1 cellular context compared by ENCODE assay signal in the genomic region with DNA sequence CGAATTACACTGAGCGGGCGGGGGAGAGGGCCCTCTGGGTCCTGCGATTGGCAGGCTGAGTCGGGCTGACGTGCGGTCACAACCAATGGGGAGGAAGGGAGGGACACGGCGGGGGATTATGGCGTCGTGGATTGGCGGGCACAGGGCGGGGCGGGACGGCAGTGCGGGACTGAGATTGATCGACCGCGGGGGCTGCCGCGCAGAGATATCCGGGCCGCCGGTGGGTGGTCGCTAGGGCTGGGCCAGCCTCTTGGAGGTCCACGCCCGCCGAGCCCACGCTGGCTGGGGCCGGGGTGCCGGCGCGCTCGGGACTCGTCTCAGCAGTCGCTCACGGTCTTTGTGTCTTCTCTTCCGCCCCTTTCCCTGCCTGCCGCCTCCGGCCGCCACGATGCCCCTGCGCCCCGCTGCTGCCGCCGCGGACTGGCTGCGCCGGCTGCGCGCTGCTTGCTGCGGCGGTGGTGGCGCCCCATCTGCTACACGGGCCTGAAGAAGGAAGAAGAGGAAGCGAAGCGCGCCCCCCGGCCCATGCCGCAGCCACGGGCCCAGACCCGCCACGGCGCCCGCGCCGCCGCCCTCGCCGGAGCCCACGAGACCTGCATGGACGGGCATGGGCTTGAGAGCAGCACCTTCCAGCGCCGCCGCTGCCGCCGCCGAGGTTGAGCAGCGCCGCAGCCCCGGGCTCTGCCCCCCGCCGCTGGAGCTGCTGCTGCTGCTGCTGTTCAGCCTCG.
TF ChIP-seq lines count a peak whose summit lies in the region.

A gene with protein sequence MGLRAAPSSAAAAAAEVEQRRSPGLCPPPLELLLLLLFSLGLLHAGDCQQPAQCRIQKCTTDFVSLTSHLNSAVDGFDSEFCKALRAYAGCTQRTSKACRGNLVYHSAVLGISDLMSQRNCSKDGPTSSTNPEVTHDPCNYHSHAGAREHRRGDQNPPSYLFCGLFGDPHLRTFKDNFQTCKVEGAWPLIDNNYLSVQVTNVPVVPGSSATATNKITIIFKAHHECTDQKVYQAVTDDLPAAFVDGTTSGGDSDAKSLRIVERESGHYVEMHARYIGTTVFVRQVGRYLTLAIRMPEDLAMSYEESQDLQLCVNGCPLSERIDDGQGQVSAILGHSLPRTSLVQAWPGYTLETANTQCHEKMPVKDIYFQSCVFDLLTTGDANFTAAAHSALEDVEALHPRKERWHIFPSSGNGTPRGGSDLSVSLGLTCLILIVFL (plus strand): TSS at position 200 of the 728 bp plus-strand sequence. CDS start 408 bp downstream, at position 608.

TF ChIP-seq in HepG2, 621 proteins besides CTCF, POLR2A, EP300 and RAD21 (continued from another document and continues in another):
- TF ChIP-seq, protein P1, sequence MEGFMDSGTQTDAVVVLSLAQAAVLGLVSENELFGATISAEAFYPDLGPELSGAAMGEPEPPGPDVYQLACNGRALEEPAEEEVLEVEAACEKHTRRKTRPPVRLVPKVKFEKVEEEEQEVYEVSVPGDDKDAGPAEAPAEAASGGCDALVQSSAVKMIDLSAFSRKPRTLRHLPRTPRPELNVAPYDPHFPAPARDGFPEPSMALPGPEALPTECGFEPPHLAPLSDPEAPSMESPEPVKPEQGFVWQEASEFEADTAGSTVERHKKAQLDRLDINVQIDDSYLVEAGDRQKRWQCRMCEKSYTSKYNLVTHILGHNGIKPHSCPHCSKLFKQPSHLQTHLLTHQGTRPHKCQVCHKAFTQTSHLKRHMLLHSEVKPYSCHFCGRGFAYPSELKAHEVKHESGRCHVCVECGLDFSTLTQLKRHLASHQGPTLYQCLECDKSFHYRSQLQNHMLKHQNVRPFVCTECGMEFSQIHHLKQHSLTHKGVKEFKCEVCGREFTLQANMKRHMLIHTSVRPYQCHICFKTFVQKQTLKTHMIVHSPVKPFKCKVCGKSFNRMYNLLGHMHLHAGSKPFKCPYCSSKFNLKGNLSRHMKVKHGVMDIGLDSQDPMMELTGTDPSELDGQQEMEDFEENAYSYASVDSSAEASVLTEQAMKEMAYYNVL (CRISPR knock-in tag; IDR thresholded peaks at IDR 0.05; ENCODE audit: borderline replicate concordance): 0 out of 2 replicates have a peak, but pooled peaks have one; percentile 31
- TF ChIP-seq, protein P2, sequence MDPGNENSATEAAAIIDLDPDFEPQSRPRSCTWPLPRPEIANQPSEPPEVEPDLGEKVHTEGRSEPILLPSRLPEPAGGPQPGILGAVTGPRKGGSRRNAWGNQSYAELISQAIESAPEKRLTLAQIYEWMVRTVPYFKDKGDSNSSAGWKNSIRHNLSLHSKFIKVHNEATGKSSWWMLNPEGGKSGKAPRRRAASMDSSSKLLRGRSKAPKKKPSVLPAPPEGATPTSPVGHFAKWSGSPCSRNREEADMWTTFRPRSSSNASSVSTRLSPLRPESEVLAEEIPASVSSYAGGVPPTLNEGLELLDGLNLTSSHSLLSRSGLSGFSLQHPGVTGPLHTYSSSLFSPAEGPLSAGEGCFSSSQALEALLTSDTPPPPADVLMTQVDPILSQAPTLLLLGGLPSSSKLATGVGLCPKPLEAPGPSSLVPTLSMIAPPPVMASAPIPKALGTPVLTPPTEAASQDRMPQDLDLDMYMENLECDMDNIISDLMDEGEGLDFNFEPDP (CRISPR knock-in tag; conservative IDR thresholded peaks at IDR 0.05): no peak
- TF ChIP-seq CREM (IDR thresholded peaks at IDR 0.05) (peak; percentile 72; the same call in 1 of the 2 replicates), CREM (CRISPR knock-in tag; IDR thresholded peaks at IDR 0.05) (no peak), ZNF230 (CRISPR knock-in tag; IDR thresholded peaks at IDR 0.05) (peak; percentile 11; the same call in 1 of the 2 replicates), PTBP1 (IDR thresholded peaks at IDR 0.05; ENCODE audit: low read depth, low read length, poor library complexity, severe bottlenecking) (no peak), MED8 (CRISPR knock-in tag; IDR thresholded peaks at IDR 0.05; ENCODE audit: insufficient replicate concordance) (no peak), HNRNPLL (IDR thresholded peaks at IDR 0.05; ENCODE audit: low read depth, low read length, poor library complexity, severe bottlenecking) (peak; percentile 95), NFKB2 (CRISPR knock-in tag; IDR thresholded peaks at IDR 0.05; ENCODE audit: borderline replicate concordance) (0 out of 2 replicates have a peak, but pooled peaks have one; percentile 3), DMAP1 (CRISPR knock-in tag; IDR thresholded peaks at IDR 0.05) (peak; percentile 8; the same call in 1 of the 2 replicates), ZNF737 (CRISPR knock-in tag; IDR thresholded peaks at IDR 0.05; ENCODE audit: borderline replicate concordance) (no peak), ZFP62 (CRISPR knock-in tag; IDR thresholded peaks at IDR 0.05) (no peak), ZSCAN21 (CRISPR knock-in tag; IDR thresholded peaks at IDR 0.05; ENCODE audit: borderline replicate concordance) (peak; percentile 47; the same call in 1 of the 2 replicates), CCAR2 (optimal IDR thresholded peaks at IDR 0.05; ENCODE audit: low read depth, low read length) (no peak), YY1 (IDR thresholded peaks at IDR 0.05; ENCODE audit: insufficient read depth, insufficient replicate concordance, low read depth, low read length) (peak; percentile 27), ZFY (CRISPR knock-in tag; IDR thresholded peaks at IDR 0.05) (peak; percentile 76; the same call in 1 of the 2 replicates), GFI1 (CRISPR knock-in tag; IDR thresholded peaks at IDR 0.05; ENCODE audit: borderline replicate concordance) (peak; percentile 100), SIN3A (IDR thresholded peaks at IDR 0.05; ENCODE audit: borderline replicate concordance, low read depth, low read length) (no peak; the same call in 1 of the 2 replicates), NCOA2 (CRISPR knock-in tag; IDR thresholded peaks at IDR 0.05) (no peak), KAT7 (CRISPR knock-in tag; IDR thresholded peaks at IDR 0.05; ENCODE audit: borderline replicate concordance) (no peak; the same call in 1 of the 2 replicates), ZBTB8A (CRISPR knock-in tag; IDR thresholded peaks at IDR 0.05; ENCODE audit: borderline replicate concordance, low read depth) (peak; percentile 33; the same call in 1 of the 2 replicates), FOSL2 (CRISPR knock-in tag; IDR thresholded peaks at IDR 0.05) (no peak), ZBTB3 (CRISPR knock-in tag; IDR thresholded peaks at IDR 0.05; ENCODE audit: borderline replicate concordance, low read depth) (no peak), PITX1 (CRISPR knock-in tag; IDR thresholded peaks at IDR 0.05) (0 out of 2 replicates have a peak, but pooled peaks have one; percentile 14), ZNF556 (CRISPR knock-in tag; IDR thresholded peaks at IDR 0.05; ENCODE audit: borderline replicate concordance) (no peak), JUNB (CRISPR knock-in tag; IDR thresholded peaks at IDR 0.05; ENCODE audit: borderline replicate concordance) (no peak), SIX1 (CRISPR knock-in tag; IDR thresholded peaks at IDR 0.05; ENCODE audit: borderline replicate concordance) (no peak), ZNF124 (CRISPR knock-in tag; IDR thresholded peaks at IDR 0.05) (no peak)
- TF ChIP-seq, protein P3, sequence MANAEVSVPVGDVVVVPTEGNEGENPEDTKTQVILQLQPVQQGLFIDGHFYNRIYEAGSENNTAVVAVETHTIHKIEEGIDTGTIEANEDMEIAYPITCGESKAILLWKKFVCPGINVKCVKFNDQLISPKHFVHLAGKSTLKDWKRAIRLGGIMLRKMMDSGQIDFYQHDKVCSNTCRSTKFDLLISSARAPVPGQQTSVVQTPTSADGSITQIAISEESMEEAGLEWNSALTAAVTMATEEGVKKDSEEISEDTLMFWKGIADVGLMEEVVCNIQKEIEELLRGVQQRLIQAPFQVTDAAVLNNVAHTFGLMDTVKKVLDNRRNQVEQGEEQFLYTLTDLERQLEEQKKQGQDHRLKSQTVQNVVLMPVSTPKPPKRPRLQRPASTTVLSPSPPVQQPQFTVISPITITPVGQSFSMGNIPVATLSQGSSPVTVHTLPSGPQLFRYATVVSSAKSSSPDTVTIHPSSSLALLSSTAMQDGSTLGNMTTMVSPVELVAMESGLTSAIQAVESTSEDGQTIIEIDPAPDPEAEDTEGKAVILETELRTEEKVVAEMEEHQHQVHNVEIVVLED (CRISPR knock-in tag; IDR thresholded peaks at IDR 0.05; ENCODE audit: borderline replicate concordance): no peak; the same call in 1 of the 2 replicates
- TF ChIP-seq, protein P4, sequence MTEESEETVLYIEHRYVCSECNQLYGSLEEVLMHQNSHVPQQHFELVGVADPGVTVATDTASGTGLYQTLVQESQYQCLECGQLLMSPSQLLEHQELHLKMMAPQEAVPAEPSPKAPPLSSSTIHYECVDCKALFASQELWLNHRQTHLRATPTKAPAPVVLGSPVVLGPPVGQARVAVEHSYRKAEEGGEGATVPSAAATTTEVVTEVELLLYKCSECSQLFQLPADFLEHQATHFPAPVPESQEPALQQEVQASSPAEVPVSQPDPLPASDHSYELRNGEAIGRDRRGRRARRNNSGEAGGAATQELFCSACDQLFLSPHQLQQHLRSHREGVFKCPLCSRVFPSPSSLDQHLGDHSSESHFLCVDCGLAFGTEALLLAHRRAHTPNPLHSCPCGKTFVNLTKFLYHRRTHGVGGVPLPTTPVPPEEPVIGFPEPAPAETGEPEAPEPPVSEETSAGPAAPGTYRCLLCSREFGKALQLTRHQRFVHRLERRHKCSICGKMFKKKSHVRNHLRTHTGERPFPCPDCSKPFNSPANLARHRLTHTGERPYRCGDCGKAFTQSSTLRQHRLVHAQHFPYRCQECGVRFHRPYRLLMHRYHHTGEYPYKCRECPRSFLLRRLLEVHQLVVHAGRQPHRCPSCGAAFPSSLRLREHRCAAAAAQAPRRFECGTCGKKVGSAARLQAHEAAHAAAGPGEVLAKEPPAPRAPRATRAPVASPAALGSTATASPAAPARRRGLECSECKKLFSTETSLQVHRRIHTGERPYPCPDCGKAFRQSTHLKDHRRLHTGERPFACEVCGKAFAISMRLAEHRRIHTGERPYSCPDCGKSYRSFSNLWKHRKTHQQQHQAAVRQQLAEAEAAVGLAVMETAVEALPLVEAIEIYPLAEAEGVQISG (CRISPR knock-in tag; IDR thresholded peaks at IDR 0.05): peak; percentile 61
- TF ChIP-seq, protein P5, sequence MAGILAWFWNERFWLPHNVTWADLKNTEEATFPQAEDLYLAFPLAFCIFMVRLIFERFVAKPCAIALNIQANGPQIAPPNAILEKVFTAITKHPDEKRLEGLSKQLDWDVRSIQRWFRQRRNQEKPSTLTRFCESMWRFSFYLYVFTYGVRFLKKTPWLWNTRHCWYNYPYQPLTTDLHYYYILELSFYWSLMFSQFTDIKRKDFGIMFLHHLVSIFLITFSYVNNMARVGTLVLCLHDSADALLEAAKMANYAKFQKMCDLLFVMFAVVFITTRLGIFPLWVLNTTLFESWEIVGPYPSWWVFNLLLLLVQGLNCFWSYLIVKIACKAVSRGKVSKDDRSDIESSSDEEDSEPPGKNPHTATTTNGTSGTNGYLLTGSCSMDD (CRISPR knock-in tag; IDR thresholded peaks at IDR 0.05): no peak
- TF ChIP-seq, protein P6, sequence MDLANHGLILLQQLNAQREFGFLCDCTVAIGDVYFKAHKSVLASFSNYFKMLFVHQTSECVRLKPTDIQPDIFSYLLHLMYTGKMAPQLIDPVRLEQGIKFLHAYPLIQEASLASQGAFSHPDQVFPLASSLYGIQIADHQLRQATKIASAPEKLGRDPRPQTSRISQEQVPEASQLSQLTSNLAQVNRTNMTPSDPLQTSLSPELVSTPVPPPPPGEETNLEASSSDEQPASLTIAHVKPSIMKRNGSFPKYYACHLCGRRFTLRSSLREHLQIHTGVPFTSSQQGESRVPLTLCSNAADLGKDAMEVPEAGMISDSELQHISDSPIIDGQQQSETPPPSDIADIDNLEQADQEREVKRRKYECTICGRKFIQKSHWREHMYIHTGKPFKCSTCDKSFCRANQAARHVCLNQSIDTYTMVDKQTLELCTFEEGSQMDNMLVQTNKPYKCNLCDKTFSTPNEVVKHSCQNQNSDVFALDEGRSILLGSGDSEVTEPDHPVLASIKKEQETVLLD (CRISPR knock-in tag; IDR thresholded peaks at IDR 0.05; ENCODE audit: low read depth): no peak
- TF ChIP-seq, protein P7, sequence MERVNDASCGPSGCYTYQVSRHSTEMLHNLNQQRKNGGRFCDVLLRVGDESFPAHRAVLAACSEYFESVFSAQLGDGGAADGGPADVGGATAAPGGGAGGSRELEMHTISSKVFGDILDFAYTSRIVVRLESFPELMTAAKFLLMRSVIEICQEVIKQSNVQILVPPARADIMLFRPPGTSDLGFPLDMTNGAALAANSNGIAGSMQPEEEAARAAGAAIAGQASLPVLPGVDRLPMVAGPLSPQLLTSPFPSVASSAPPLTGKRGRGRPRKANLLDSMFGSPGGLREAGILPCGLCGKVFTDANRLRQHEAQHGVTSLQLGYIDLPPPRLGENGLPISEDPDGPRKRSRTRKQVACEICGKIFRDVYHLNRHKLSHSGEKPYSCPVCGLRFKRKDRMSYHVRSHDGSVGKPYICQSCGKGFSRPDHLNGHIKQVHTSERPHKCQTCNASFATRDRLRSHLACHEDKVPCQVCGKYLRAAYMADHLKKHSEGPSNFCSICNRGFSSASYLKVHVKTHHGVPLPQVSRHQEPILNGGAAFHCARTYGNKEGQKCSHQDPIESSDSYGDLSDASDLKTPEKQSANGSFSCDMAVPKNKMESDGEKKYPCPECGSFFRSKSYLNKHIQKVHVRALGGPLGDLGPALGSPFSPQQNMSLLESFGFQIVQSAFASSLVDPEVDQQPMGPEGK (CRISPR knock-in tag; IDR thresholded peaks at IDR 0.05): peak; percentile 49
- TF ChIP-seq, protein P8, sequence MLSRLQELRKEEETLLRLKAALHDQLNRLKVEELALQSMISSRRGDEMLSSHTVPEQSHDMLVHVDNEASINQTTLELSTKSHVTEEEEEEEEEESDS (CRISPR knock-in tag; IDR thresholded peaks at IDR 0.05; ENCODE audit: borderline replicate concordance): no peak
- TF ChIP-seq, protein P9, sequence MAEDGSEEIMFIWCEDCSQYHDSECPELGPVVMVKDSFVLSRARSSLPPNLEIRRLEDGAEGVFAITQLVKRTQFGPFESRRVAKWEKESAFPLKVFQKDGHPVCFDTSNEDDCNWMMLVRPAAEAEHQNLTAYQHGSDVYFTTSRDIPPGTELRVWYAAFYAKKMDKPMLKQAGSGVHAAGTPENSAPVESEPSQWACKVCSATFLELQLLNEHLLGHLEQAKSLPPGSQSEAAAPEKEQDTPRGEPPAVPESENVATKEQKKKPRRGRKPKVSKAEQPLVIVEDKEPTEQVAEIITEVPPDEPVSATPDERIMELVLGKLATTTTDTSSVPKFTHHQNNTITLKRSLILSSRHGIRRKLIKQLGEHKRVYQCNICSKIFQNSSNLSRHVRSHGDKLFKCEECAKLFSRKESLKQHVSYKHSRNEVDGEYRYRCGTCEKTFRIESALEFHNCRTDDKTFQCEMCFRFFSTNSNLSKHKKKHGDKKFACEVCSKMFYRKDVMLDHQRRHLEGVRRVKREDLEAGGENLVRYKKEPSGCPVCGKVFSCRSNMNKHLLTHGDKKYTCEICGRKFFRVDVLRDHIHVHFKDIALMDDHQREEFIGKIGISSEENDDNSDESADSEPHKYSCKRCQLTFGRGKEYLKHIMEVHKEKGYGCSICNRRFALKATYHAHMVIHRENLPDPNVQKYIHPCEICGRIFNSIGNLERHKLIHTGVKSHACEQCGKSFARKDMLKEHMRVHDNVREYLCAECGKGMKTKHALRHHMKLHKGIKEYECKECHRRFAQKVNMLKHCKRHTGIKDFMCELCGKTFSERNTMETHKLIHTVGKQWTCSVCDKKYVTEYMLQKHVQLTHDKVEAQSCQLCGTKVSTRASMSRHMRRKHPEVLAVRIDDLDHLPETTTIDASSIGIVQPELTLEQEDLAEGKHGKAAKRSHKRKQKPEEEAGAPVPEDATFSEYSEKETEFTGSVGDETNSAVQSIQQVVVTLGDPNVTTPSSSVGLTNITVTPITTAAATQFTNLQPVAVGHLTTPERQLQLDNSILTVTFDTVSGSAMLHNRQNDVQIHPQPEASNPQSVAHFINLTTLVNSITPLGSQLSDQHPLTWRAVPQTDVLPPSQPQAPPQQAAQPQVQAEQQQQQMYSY (CRISPR knock-in tag; IDR thresholded peaks at IDR 0.05): peak; percentile 2; the same call in 1 of the 2 replicates
